ENCODE assay signal across 24 cellular contexts in genomic region chr16:25501530-25502255, GRCh38.
A peak's percentile ranks its signal among the peaks of the same experiment; 100 is the strongest.
DNase-seq lines count a peak whose midpoint lies in the region; ATAC-seq, FAIRE-seq and TF ChIP-seq lines count a peak whose summit lies in the region.
"Had no signal": no experiment of that assay in that cellular context is flagged by ENCODE, and none has a peak within 500 bp of the region (broad histone marks: within the 10 kb centered on the region; RNA-seq: fewer than 3 reads in every experiment).

No MANE protein-coding gene starts in this region.

- no peaks in the 10 kb centered on the region for H3K36me3 Mint-ChIP-seq in activated T-cell treated with anti-CD3 and anti-CD28 coated beads, Interleukin-2, amount 50 U/mL, for 72 hours (ENCODE audit: insufficient read depth in 2 of 2)
- H3K36me3 Mint-ChIP-seq: CD4-positive, CD25-positive, alpha-beta regulatory T cell had no signal

- ATAC-seq in DND-41 (ENCODE audit: insufficient read depth, low read depth) (no peak), K562 (no peak)
- ATAC-seq in activated T-cell treated with anti-CD3 and anti-CD28 coated beads, Interleukin-2, amount 50 U/mL, for 72 hours (replicated peaks in 1 of 2): no peak

- H3K9me3 ChIP-seq in DND-41 (ENCODE audit: insufficient read depth, low read length, severe bottlenecking) (no peaks in the 10 kb centered on the region), Karpas-422 (ENCODE audit: low read length) (no peaks in the 10 kb centered on the region), K562 (replicated peaks; ENCODE audit: control insufficient read depth, insufficient read depth, low read depth, low read length) (no peaks in the 10 kb centered on the region), tibial artery (no peaks in the 10 kb centered on the region)
- H3K9me3 ChIP-seq: Caco-2 had no signal

- no peak overlapping the region for H3K4me3 Mint-ChIP-seq in activated T-cell treated with anti-CD3 and anti-CD28 coated beads, Interleukin-2, amount 50 U/mL, for 72 hours
- H3K4me3 Mint-ChIP-seq: B cell; CD4-positive, CD25-positive, alpha-beta regulatory T cell had no signal

- POLR2A ChIA-PET in K562 (lab: Yijun Ruan, JAX): interaction anchor here (0.7 kb wide), 1 partner anchor 156 kb away, joined by 3 read pairs; no protein-coding TSS in a partner anchor

- H3K4me2 ChIP-seq in DND-41 (ENCODE audit: insufficient read depth, low read length) (no peak overlapping the region), Karpas-422 (ENCODE audit: low read depth, low read length, poor library complexity, severe bottlenecking) (no peak overlapping the region), K562 (ENCODE audit: insufficient read depth, low read length) (no peak overlapping the region), mesendoderm (ENCODE audit: low read length) (no peak overlapping the region)

- no peaks in the 10 kb centered on the region for H3K79me2 ChIP-seq in DND-41 (ENCODE audit: insufficient read depth, low read length)
- H3K79me2 ChIP-seq in Karpas-422 (ENCODE audit: low read length): no peaks in the 10 kb centered on the region
- H3K79me2 ChIP-seq in K562 (ENCODE audit: control insufficient read depth, insufficient read depth, low read length): no peaks in the 10 kb centered on the region
- no peaks in the 10 kb centered on the region for H3K79me2 ChIP-seq in mesendoderm (ENCODE audit: control insufficient read depth, insufficient read depth, low read length)

- H2AFZ ChIP-seq in DND-41 (ENCODE audit: low read depth, low read length): no peak overlapping the region
- no peak overlapping the region for H2AFZ ChIP-seq in Karpas-422 (ENCODE audit: low read length)
- H2AFZ ChIP-seq in K562 (ENCODE audit: low read depth, low read length): no peak overlapping the region

- H3K56ac ChIP-seq in mesendoderm (ENCODE audit: low read length): no peak overlapping the region

- peaks cover 10% of the 10 kb centered on the region for H3K27me3 Mint-ChIP-seq in activated T-cell treated with anti-CD3 and anti-CD28 coated beads, Interleukin-2, amount 50 U/mL, for 72 hours (ENCODE audit: low read depth)
- H3K27me3 Mint-ChIP-seq: CD4-positive, CD25-positive, alpha-beta regulatory T cell had no signal

- no peak overlapping the region for H3K9ac ChIP-seq in DND-41 (ENCODE audit: low read depth, low read length)
- H3K9ac ChIP-seq in Karpas-422 (ENCODE audit: low read length): no peak overlapping the region
- no peak overlapping the region for H3K9ac ChIP-seq in K562 (ENCODE audit: insufficient read depth in 1 of 2, low read depth in 2 of 2, low read length in 2 of 2)
- H3K9ac ChIP-seq in mesendoderm (ENCODE audit: low read length): no peak overlapping the region

- WGBS in K562 (ENCODE audit: insufficient coverage, low coverage, missing lambda C conversion rate): 2% methylated on average over 3 of the region's 3 CpGs
- no CpG with 5 or more reads among the region's 3 CpGs for WGBS in mesendoderm (ENCODE audit: extremely low coverage, insufficient coverage, low lambda C conversion rate)

- no peaks in the 10 kb centered on the region for H3K9me1 ChIP-seq in K562 (ENCODE audit: control insufficient read depth, insufficient read depth, low read length)

- no peaks in the 10 kb centered on the region for H3K36me3 ChIP-seq in DND-41 (ENCODE audit: insufficient read depth, low read length)
- H3K36me3 ChIP-seq in Karpas-422 (ENCODE audit: insufficient read depth, low read length): no peaks in the 10 kb centered on the region
- H3K36me3 ChIP-seq in K562 (ENCODE audit: control insufficient read depth, insufficient read depth, low read length): no peaks in the 10 kb centered on the region
- no peaks in the 10 kb centered on the region for H3K36me3 ChIP-seq in mesendoderm (ENCODE audit: control insufficient read depth, insufficient read depth, low read length)
- H3K36me3 ChIP-seq in tibial artery: no peaks in the 10 kb centered on the region

- no peak overlapping the region for H3K4ac ChIP-seq in mesendoderm (ENCODE audit: low read depth, low read length)

- H3K27me3 ChIP-seq in DND-41 (ENCODE audit: insufficient read depth, low read length, poor library complexity) (no peaks in the 10 kb centered on the region), Karpas-422 (ENCODE audit: low read length) (no peaks in the 10 kb centered on the region), K562 (ENCODE audit: control insufficient read depth in 2 of 2, insufficient read depth in 2 of 2, low read length in 2 of 2) (no peaks in the 10 kb centered on the region), mesendoderm (ENCODE audit: insufficient read depth, low read length, poor library complexity) (no peaks in the 10 kb centered on the region), tibial artery (no peaks in the 10 kb centered on the region)

- no peak overlapping the region for H4K5ac ChIP-seq in mesendoderm (ENCODE audit: low read length)

- TF ChIP-seq RAD21 in K562 (CRISPR knock-in tag; conservative IDR thresholded peaks at IDR 0.05 in 1 of 2, IDR thresholded peaks at IDR 0.05 in 1 of 2): no peak

- no peak overlapping the region for H3K18ac ChIP-seq in mesendoderm (ENCODE audit: low read length)

- CTCF ChIA-PET in K562 (lab: Yijun Ruan, JAX; ENCODE audit: low intra/inter-chr PET ratio): no interaction called here

- no peaks in the 10 kb centered on the region for H3K9me2 ChIP-seq in Karpas-422 (replicated peaks; ENCODE audit: insufficient read depth, low read length)

- TF ChIP-seq EP300 in K562 (IDR thresholded peaks at IDR 0.05; ENCODE audit: low read length): no peak

- H3K79me1 ChIP-seq in mesendoderm (ENCODE audit: low read length): no peaks in the 10 kb centered on the region

- H3K4me1 Mint-ChIP-seq in activated T-cell treated with anti-CD3 and anti-CD28 coated beads, Interleukin-2, amount 50 U/mL, for 72 hours (ENCODE audit: low read depth): no peaks in the 10 kb centered on the region
- H3K4me1 Mint-ChIP-seq: B cell; CD4-positive, CD25-positive, alpha-beta regulatory T cell had no signal

- FAIRE-seq in K562 (lab: Jason Lieb, UNC): no peak
- FAIRE-seq: GM19239 had no signal

- TF ChIP-seq CTCF in DND-41 (IDR thresholded peaks at IDR 0.05; ENCODE audit: borderline replicate concordance, extremely low read depth, low read length, poor library complexity, severe bottlenecking) (no peak), K562 (IDR thresholded peaks at IDR 0.05 in 2 of 3, conservative IDR thresholded peaks at IDR 0.05 in 1 of 3; ENCODE audit: insufficient read depth in 2 of 3, low read depth in 1 of 3, low read length in 3 of 3) (no peak), tibial artery (IDR thresholded peaks at IDR 0.05) (no peak)

- no peak for TF ChIP-seq POLR2A in K562 (conservative IDR thresholded peaks at IDR 0.05)

- no peak overlapping the region for H4K8ac ChIP-seq in mesendoderm (ENCODE audit: low read depth, low read length)

- H3K4me3 ChIP-seq in DND-41 (ENCODE audit: low read depth in 1 of 2, low read length in 2 of 2) (no peak overlapping the region), Karpas-422 (ENCODE audit: low read length) (no peak overlapping the region), K562 (no peak overlapping the region), mesendoderm (ENCODE audit: low read length) (no peak overlapping the region), tibial artery (no peak overlapping the region)

- no peak overlapping the region for H2AK5ac ChIP-seq in mesendoderm (ENCODE audit: low read length)

- no peak overlapping the region for H3K27ac ChIP-seq in DND-41 (ENCODE audit: low read length)
- H3K27ac ChIP-seq in Karpas-422 (ENCODE audit: low read length): no peak overlapping the region
- no peak overlapping the region for H3K27ac ChIP-seq in K562 (ENCODE audit: extremely low read depth, low read depth, low read length)
- H3K27ac ChIP-seq in mesendoderm (ENCODE audit: low read depth, low read length): no peak overlapping the region
- H3K27ac ChIP-seq in tibial artery: no peak overlapping the region
- H3K27ac ChIP-seq: HL-60 had no signal

- no peaks in the 10 kb centered on the region for H3K9me3 Mint-ChIP-seq in activated T-cell treated with anti-CD3 and anti-CD28 coated beads, Interleukin-2, amount 50 U/mL, for 72 hours

- no peak overlapping the region for H3K23ac ChIP-seq in mesendoderm (ENCODE audit: low read length)

- no peak overlapping the region for H2BK15ac ChIP-seq in mesendoderm (replicated peaks; ENCODE audit: low read depth)

- intact Hi-C loops in K562 (cut with micrococcal nuclease): no loop called here
- intact Hi-C loops in tibial artery (cut with DNase I; ENCODE audit: low total_unique reads): no loop called here

- in situ Hi-C loops in K562 (cut with MboI): no loop called here

- H2BK5ac ChIP-seq in mesendoderm (ENCODE audit: low read length): no peak overlapping the region

- no peak overlapping the region for H3K27ac Mint-ChIP-seq in activated T-cell treated with anti-CD3 and anti-CD28 coated beads, Interleukin-2, amount 50 U/mL, for 72 hours
- H3K27ac Mint-ChIP-seq: B cell; CD4-positive, CD25-positive, alpha-beta regulatory T cell had no signal

- BruUV-seq in K562 (replicated peaks; lab: Mats Ljungman, UMichigan): no TSS peak

- H4K20me1 ChIP-seq in DND-41 (ENCODE audit: insufficient read depth, low read length) (no peaks in the 10 kb centered on the region), Karpas-422 (ENCODE audit: insufficient read depth, low read depth, low read length) (no peaks in the 10 kb centered on the region), K562 (replicated peaks; ENCODE audit: control insufficient read depth, insufficient read depth, low read length) (no peaks in the 10 kb centered on the region)

- DNase-seq in DND-41 (peak; percentile 5), Karpas-422 (peak; percentile 43), K562 (ENCODE audit: extremely low read depth in 1 of 4, low spot score in 3 of 4) (no peak), mesendoderm (peak; percentile 19), medulla oblongata (ENCODE audit: extremely low spot score) (no peak), tibial artery (no peak), nucleus accumbens (lab: John Stamatoyannopoulos, UW) (no peak)
- DNase-seq in activated T-cell treated with anti-CD3 and anti-CD28 coated beads, Interleukin-2, amount 50 U/mL, for 72 hours: no peak
- DNase-seq: ACHN; Caco-2; CD4-positive, CD25-positive, alpha-beta regulatory T cell; DMS153; EL; H7; KG1; NCI-H1092; NCI-H1694; NCI-H2227 treated with DMSO at 0.1 percent for 48 hours; NCI-H526; RPMI8226; SIG-M5 had no signal

- H3K4me1 ChIP-seq in DND-41 (ENCODE audit: insufficient read depth, low read length) (no peaks in the 10 kb centered on the region), Karpas-422 (ENCODE audit: low read length) (no peaks in the 10 kb centered on the region), K562 (replicated peaks in 1 of 2; ENCODE audit: control insufficient read depth in 2 of 2, insufficient read depth in 2 of 2, low read length in 2 of 2) (no peaks in the 10 kb centered on the region), mesendoderm (ENCODE audit: control insufficient read depth, low read depth, low read length) (no peaks in the 10 kb centered on the region), tibial artery (no peaks in the 10 kb centered on the region)

- no peak overlapping the region for H2BK120ac ChIP-seq in mesendoderm (ENCODE audit: low read depth, low read length)

TF ChIP-seq in K562, 482 proteins besides CTCF, POLR2A, EP300 and RAD21 (continues in another document):
- TF ChIP-seq NFIX (CRISPR knock-in tag; IDR thresholded peaks at IDR 0.05; ENCODE audit: low read depth) (no peak), CAMTA2 (CRISPR knock-in tag; conservative IDR thresholded peaks at IDR 0.05) (no peak), LEF1 (IDR thresholded peaks at IDR 0.05) (no peak), HDAC1 (IDR thresholded peaks at IDR 0.05) (no peak)

Comparison
In these comparisons a context has a peak if more than half of its experiments do, and no peak if none do; other contexts are left out.
1. DNase-seq: peak in DND-41 (single experiment), Karpas-422 (single experiment) and mesendoderm (single experiment); none in K562 (0 of 4), medulla oblongata (single experiment), activated T-cell treated with anti-CD3 and anti-CD28 coated beads, Interleukin-2, amount 50 U/mL, for 72 hours (0 of 2), tibial artery (0 of 2) and nucleus accumbens (0 of 56).